In the genomic region with DNA sequence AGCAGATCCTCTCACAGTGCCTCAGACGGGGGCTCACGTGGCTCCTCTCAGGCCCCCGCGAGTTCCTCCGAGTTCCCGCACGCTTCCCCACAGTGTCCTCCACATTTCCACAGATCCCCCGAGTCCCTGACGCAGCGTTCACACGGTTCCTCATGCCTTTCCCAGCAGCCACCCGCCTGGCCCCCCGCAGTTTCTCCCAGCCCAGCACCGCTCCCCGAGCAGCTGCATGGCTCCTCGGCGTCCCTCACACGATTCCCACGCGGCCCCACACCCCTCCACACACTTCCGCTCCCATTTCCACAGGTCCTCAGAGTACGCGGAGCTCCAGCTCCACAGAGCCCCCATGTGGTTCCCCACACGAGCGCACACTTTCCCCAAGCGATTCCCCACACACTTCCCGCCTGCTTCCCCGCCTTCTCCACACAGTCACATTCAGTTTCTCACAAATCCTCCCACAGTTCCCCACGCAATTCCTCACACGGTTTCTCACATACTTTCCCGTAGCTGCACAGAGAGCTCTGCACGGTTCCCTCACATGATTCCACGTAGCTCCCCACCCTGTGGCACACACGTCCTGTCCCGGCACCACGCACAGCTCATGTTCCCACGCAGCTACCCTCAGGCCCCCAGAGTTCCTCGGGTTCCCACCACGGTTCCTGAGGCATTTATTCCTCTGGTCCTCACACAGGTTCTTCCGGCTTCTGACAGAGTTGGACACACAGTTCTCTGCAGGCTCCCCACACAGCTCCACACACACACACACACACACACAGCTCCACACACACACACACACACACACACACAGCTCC, we compare ENCODE assay signal across 1 cellular context.
A peak's percentile ranks its signal among the peaks of the same experiment; 100 is the strongest.
TF ChIP-seq lines count a peak whose summit lies in the region.

No MANE protein-coding gene starts in this region.

TF ChIP-seq in HepG2, 621 proteins besides CTCF, POLR2A, EP300 and RAD21 (continued from another document):
- TF ChIP-seq, protein P1, sequence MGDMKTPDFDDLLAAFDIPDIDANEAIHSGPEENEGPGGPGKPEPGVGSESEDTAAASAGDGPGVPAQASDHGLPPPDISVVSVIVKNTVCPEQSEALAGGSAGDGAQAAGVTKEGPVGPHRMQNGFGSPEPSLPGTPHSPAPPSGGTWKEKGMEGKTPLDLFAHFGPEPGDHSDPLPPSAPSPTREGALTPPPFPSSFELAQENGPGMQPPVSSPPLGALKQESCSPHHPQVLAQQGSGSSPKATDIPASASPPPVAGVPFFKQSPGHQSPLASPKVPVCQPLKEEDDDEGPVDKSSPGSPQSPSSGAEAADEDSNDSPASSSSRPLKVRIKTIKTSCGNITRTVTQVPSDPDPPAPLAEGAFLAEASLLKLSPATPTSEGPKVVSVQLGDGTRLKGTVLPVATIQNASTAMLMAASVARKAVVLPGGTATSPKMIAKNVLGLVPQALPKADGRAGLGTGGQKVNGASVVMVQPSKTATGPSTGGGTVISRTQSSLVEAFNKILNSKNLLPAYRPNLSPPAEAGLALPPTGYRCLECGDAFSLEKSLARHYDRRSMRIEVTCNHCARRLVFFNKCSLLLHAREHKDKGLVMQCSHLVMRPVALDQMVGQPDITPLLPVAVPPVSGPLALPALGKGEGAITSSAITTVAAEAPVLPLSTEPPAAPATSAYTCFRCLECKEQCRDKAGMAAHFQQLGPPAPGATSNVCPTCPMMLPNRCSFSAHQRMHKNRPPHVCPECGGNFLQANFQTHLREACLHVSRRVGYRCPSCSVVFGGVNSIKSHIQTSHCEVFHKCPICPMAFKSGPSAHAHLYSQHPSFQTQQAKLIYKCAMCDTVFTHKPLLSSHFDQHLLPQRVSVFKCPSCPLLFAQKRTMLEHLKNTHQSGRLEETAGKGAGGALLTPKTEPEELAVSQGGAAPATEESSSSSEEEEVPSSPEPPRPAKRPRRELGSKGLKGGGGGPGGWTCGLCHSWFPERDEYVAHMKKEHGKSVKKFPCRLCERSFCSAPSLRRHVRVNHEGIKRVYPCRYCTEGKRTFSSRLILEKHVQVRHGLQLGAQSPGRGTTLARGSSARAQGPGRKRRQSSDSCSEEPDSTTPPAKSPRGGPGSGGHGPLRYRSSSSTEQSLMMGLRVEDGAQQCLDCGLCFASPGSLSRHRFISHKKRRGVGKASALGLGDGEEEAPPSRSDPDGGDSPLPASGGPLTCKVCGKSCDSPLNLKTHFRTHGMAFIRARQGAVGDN (CRISPR knock-in tag; IDR thresholded peaks at IDR 0.05), result no peak
- TF ChIP-seq NFKB2 (CRISPR knock-in tag; IDR thresholded peaks at IDR 0.05; ENCODE audit: borderline replicate concordance) (peak; percentile 28; the same call in 1 of the 2 replicates), ZNF781 (CRISPR knock-in tag; IDR thresholded peaks at IDR 0.05; ENCODE audit: borderline replicate concordance, not compliant biosample characterization) (no peak), TEAD2 (CRISPR knock-in tag; IDR thresholded peaks at IDR 0.05) (no peak)
- TF ChIP-seq, protein P2, sequence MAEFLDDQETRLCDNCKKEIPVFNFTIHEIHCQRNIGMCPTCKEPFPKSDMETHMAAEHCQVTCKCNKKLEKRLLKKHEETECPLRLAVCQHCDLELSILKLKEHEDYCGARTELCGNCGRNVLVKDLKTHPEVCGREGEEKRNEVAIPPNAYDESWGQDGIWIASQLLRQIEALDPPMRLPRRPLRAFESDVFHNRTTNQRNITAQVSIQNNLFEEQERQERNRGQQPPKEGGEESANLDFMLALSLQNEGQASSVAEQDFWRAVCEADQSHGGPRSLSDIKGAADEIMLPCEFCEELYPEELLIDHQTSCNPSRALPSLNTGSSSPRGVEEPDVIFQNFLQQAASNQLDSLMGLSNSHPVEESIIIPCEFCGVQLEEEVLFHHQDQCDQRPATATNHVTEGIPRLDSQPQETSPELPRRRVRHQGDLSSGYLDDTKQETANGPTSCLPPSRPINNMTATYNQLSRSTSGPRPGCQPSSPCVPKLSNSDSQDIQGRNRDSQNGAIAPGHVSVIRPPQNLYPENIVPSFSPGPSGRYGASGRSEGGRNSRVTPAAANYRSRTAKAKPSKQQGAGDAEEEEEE (CRISPR knock-in tag; IDR thresholded peaks at IDR 0.05; ENCODE audit: borderline replicate concordance), result no peak
- TF ChIP-seq, protein P3, sequence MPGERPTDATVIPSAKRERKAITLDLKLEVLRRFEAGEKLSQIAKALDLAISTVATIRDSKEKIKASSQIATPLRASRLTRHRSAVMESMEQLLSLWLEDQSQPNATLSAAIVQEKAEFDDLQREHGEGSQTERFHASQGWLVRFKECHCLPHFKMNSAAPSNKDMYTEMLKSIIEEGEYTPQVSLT (CRISPR knock-in tag; IDR thresholded peaks at IDR 0.05; ENCODE audit: borderline replicate concordance, low read depth), result no peak
